In the genomic region with DNA sequence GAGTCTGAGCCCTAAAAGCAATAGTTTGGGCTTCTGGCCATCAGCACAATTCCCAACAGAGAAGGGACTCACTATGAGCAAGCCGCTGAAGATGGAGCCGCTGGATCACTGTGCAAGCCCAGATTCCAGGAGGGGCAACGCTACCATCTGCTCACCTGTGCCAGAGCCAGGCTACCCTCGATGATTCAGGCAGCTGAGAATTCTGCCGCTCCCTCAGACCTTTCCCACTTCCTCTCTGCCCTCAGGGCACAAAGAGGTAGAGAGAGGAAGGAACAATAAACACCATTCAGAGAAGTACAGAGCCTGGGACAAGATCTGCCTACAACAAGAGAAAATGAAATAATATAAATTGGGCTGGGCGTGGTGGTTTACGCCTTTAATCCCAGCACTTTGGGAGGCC, we compare ENCODE assay signal across 13 cellular contexts.
A peak's percentile ranks its signal among the peaks of the same experiment; 100 is the strongest.
DNase-seq lines count a peak whose midpoint lies in the region; ATAC-seq and TF ChIP-seq lines count a peak whose summit lies in the region.
"Had no signal": no experiment of that assay in that cellular context is flagged by ENCODE, and none has a peak within 500 bp of the region (broad histone marks: within the 10 kb centered on the region; RNA-seq: fewer than 3 reads in every experiment).

No MANE protein-coding gene starts in this region.

- H3K4me3 Mint-ChIP-seq in Calu3 (ENCODE audit: low read depth, unreplicated experiment) (peak overlapping the region; percentile 40), natural killer cell (no peak overlapping the region)
- no peak overlapping the region for H3K4me3 Mint-ChIP-seq in dendritic cell treated with granulocyte-macrophage colony-stimulating factor and Interleukin-4, amounts not matched to agents 40 ng/mL and 50 ng/mL, for 4 days
- H3K4me3 Mint-ChIP-seq: activated naive CD4-positive, alpha-beta T cell treated with anti-CD3 and anti-CD28 coated beads, Interleukin-2, amount 50 U/mL, for 24 hours had no signal

- no peaks in the 10 kb centered on the region for H3K36me3 ChIP-seq in prostate gland

- TF ChIP-seq CTCF in Calu3 (IDR thresholded peaks at IDR 0.05; ENCODE audit: unreplicated experiment) (no peak), prostate gland (IDR thresholded peaks at IDR 0.05) (no peak), natural killer cell (IDR thresholded peaks at IDR 0.05) (no peak)

- DNase-seq in Calu3: peak; percentile 85
- peak; percentile 8 for DNase-seq in MV-4-11 (lab: John Stamatoyannopoulos, UW)
- DNase-seq in prostate gland (ENCODE audit: low spot score): peak; percentile 38
- DNase-seq in activated CD4-positive, alpha-beta T cell treated with anti-CD3 and anti-CD28 coated beads for 1 hour: no peak
- no peak for DNase-seq in natural killer cell
- DNase-seq in OCI-M1 (lab: John Stamatoyannopoulos, UW): no peak
- DNase-seq: stimulated activated CD4-positive, alpha-beta T cell treated with anti-CD3 and anti-CD28 coated beads, Interleukin-1b, Interleukin-23, amount 100 ng/mL, for 48 hours; upper lobe of left lung had no signal

- H3K4me1 Mint-ChIP-seq in Calu3 (ENCODE audit: low read depth, unreplicated experiment) (peaks cover 34% of the 10 kb centered on the region), natural killer cell (peaks cover 20 to 27% of the 10 kb centered on the region in 2 donors)
- H3K4me1 Mint-ChIP-seq in dendritic cell treated with granulocyte-macrophage colony-stimulating factor and Interleukin-4, amounts not matched to agents 40 ng/mL and 50 ng/mL, for 4 days (ENCODE audit: low read depth): peaks cover 71% of the 10 kb centered on the region

- H3K27ac Mint-ChIP-seq in Calu3 (ENCODE audit: unreplicated experiment) (peak overlapping the region; percentile 94), natural killer cell (no peak overlapping the region)
- H3K27ac Mint-ChIP-seq in dendritic cell treated with granulocyte-macrophage colony-stimulating factor and Interleukin-4, amounts not matched to agents 40 ng/mL and 50 ng/mL, for 4 days: peak overlapping the region; percentile 67
- H3K27ac Mint-ChIP-seq: activated naive CD4-positive, alpha-beta T cell treated with anti-CD3 and anti-CD28 coated beads, Interleukin-2, amount 50 U/mL, for 24 hours had no signal

- no peak overlapping the region for H3K4me3 ChIP-seq in prostate gland
- H3K4me3 ChIP-seq: K562, lung, upper lobe of left lung had no signal

- H3K27me3 ChIP-seq in prostate gland (replicated peaks; ENCODE audit: insufficient read depth): no peaks in the 10 kb centered on the region
- H3K27me3 ChIP-seq: upper lobe of left lung had no signal

- H3K27me3 Mint-ChIP-seq in Calu3 (ENCODE audit: unreplicated experiment) (no peaks in the 10 kb centered on the region), natural killer cell (ENCODE audit: low read depth in 2 of 2) (peaks cover 0 to 4% of the 10 kb centered on the region in 2 donors)
- no peaks in the 10 kb centered on the region for H3K27me3 Mint-ChIP-seq in dendritic cell treated with granulocyte-macrophage colony-stimulating factor and Interleukin-4, amounts not matched to agents 40 ng/mL and 50 ng/mL, for 4 days
- H3K27me3 Mint-ChIP-seq: activated naive CD4-positive, alpha-beta T cell treated with anti-CD3 and anti-CD28 coated beads, Interleukin-2, amount 50 U/mL, for 24 hours had no signal

- ATAC-seq in HG02870 (IDR thresholded peaks at IDR 0.05; ENCODE audit: unreplicated experiment): no peak
- ATAC-seq in natural killer cell: no peak
- ATAC-seq: K562 had no signal

- no peaks in the 10 kb centered on the region for H3K9me3 ChIP-seq in prostate gland
- H3K9me3 ChIP-seq: upper lobe of left lung had no signal

- no peak overlapping the region for H3K27ac ChIP-seq in prostate gland

- H3K9me3 Mint-ChIP-seq in Calu3 (ENCODE audit: low read depth, unreplicated experiment) (no peaks in the 10 kb centered on the region), natural killer cell (no peaks in the 10 kb centered on the region)
- H3K9me3 Mint-ChIP-seq in dendritic cell treated with granulocyte-macrophage colony-stimulating factor and Interleukin-4, amounts not matched to agents 40 ng/mL and 50 ng/mL, for 4 days: no peaks in the 10 kb centered on the region
- H3K9me3 Mint-ChIP-seq: activated naive CD4-positive, alpha-beta T cell treated with anti-CD3 and anti-CD28 coated beads, Interleukin-2, amount 50 U/mL, for 24 hours had no signal

- intact Hi-C loops in Calu3 (cut with micrococcal nuclease; ENCODE audit: unreplicated experiment) (no loop called here), prostate gland (cut with DNase I) (loop anchor here (5.0 kb wide), 2 partner anchors 38 to 53 kb away; no protein-coding TSS in a partner anchor), natural killer cell (cut with micrococcal nuclease) (no loop called here)
- intact Hi-C loops in dendritic cell treated with granulocyte-macrophage colony-stimulating factor and Interleukin-4, amounts not matched to agents 40 ng/mL and 50 ng/mL, for 4 days (cut with micrococcal nuclease): no loop called here

- H3K36me3 Mint-ChIP-seq in Calu3 (ENCODE audit: insufficient read depth, unreplicated experiment) (peaks cover 78% of the 10 kb centered on the region), natural killer cell (no peaks in the 10 kb centered on the region)
- H3K36me3 Mint-ChIP-seq in dendritic cell treated with granulocyte-macrophage colony-stimulating factor and Interleukin-4, amounts not matched to agents 40 ng/mL and 50 ng/mL, for 4 days (ENCODE audit: low read depth): peaks cover 13% of the 10 kb centered on the region

- TF ChIP-seq POLR2A in prostate gland (IDR thresholded peaks at IDR 0.05): no peak

- no peaks in the 10 kb centered on the region for H3K4me1 ChIP-seq in prostate gland (replicated peaks)

- WGBS in prostate gland: 71% methylated on average over 7 of the region's 7 CpGs

- CTCF ChIA-PET in Calu3 (lab: Charles Lee): interaction anchor here (0.6 to 1.5 kb wide), 4 partner anchors 58 to 782 kb away, joined by 3 to 4 read pairs (median 3); partner anchors contain the start of gene MYOF

- BruUV-seq in Calu3 (replicated peaks; lab: Mats Ljungman, UMichigan): no TSS peak

Comparison
In these comparisons a context has a peak if more than half of its experiments do, and no peak if none do; other contexts are left out.
1. DNase-seq: peak in Calu3 (single experiment), MV-4-11 (single experiment) and prostate gland (single experiment); none in activated CD4-positive, alpha-beta T cell treated with anti-CD3 and anti-CD28 coated beads for 1 hour (single experiment), natural killer cell (single experiment) and OCI-M1 (single experiment).
2. H3K27ac Mint-ChIP-seq: peak in Calu3 (single experiment) and dendritic cell treated with granulocyte-macrophage colony-stimulating factor and Interleukin-4, amounts not matched to agents 40 ng/mL and 50 ng/mL, for 4 days (single experiment); none in natural killer cell (0 of 2).